Comparison of ENCODE assay signal across 8 cellular contexts in the genomic region with DNA sequence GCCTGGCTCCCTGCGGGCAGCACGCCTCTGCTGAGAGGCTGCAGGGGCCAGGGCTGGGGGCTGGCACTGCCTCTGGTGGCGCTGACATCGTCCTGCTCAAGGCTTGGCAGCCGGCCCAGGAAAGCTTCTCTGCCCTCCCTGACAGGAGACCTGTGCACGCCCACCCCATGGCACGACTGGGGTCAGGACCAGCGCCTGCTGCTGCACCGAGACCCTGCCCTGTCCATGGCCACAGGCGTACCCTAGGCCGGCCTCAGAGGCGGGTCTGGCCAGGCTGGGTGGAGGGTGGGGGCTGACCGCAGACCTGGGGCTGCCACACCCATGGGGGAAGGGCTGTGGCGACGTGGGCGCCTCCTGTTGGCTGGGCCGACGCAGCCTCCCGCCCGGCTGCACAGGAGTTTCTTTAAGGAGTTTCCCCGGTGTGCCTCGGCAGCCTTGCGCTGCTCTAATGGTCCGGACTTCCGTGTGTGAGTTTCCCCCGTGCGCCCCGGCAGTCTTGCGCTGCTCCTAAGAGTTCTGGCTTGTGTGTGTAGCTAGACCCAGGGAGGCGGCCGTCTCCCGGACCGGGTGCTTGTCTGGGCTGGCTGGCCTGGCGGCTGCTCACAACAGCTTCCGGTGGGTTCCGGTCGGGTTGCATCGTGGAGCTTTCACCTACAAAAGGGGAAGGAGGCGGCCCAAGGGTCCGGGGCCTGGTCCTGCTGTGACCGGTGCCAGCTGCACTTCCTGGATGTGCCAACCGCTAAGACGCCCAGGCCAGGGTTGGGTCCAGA. TPM values are rescaled to one million over a fixed set of nuclear protein-coding genes. Genes with fewer than 3 reads are reported as not detected.
A peak's percentile ranks its signal among the peaks of the same experiment; 100 is the strongest.
DNase-seq lines count a peak whose midpoint lies in the region; ATAC-seq and TF ChIP-seq lines count a peak whose summit lies in the region.

No MANE protein-coding gene starts in this region.

- H3K9me3 ChIP-seq in fibroblast of lung (ENCODE audit: control insufficient read depth, insufficient read depth, low read depth, low read length), result no peaks in the 10 kb centered on the region
- no peaks in the 10 kb centered on the region for H3K9me3 ChIP-seq in neural progenitor cell (ENCODE audit: low read depth)
- H3K9me3 ChIP-seq in testis, result no peaks in the 10 kb centered on the region

- H2AFZ ChIP-seq in fibroblast of lung (ENCODE audit: low read length), result no peak overlapping the region
- H2AFZ ChIP-seq in neural progenitor cell (replicated peaks), result no peak overlapping the region

- TF ChIP-seq POLR2A in GM15510 (IDR thresholded peaks at IDR 0.05; ENCODE audit: borderline replicate concordance, extremely low read depth, insufficient read length), result peak; percentile 89
- TF ChIP-seq POLR2A in testis (IDR thresholded peaks at IDR 0.05), result no peak

- H3K9ac ChIP-seq in fibroblast of lung (ENCODE audit: insufficient read depth, low read length) (peak overlapping the region; percentile 42), neural progenitor cell (no peak overlapping the region)

- H3K9me3 Mint-ChIP-seq in neural progenitor cell, result no peaks in the 10 kb centered on the region

- peaks cover 10% of the 10 kb centered on the region for H3K4me1 Mint-ChIP-seq in neural progenitor cell

- H3K79me2 ChIP-seq in fibroblast of lung (ENCODE audit: control insufficient read depth, insufficient read depth, low read length) (peaks cover 46% of the 10 kb centered on the region), neural progenitor cell (ENCODE audit: low read depth) (peaks cover 26% of the 10 kb centered on the region)

- peaks cover 13% of the 10 kb centered on the region for H3K4me1 ChIP-seq in fibroblast of lung (ENCODE audit: control insufficient read depth, extremely low read depth, insufficient read depth, low read length)
- H3K4me1 ChIP-seq in neural progenitor cell, result peaks cover 3% of the 10 kb centered on the region
- H3K4me1 ChIP-seq in testis, result peaks cover 35% of the 10 kb centered on the region

- H3K4me2 ChIP-seq in fibroblast of lung (ENCODE audit: extremely low read depth, insufficient read depth, low read length) (peak overlapping the region; percentile 20), neural progenitor cell (peak overlapping the region; percentile 66)

- 37 to 44% methylated on average over 28 to 39 of the region's 43 CpGs for WGBS in testis, 2 donors

- no peaks in the 10 kb centered on the region for H3K27me3 ChIP-seq in fibroblast of lung (ENCODE audit: control insufficient read depth, insufficient read depth, low read length)
- H3K27me3 ChIP-seq in neural progenitor cell, result peaks cover 1% of the 10 kb centered on the region
- no peaks in the 10 kb centered on the region for H3K27me3 ChIP-seq in testis

- H3K4me3 ChIP-seq in fibroblast of lung (replicated peaks in 1 of 4; ENCODE audit: control extremely low read depth in 1 of 4, insufficient read depth in 1 of 4, low read depth in 3 of 4, low read length in 4 of 4) (peak overlapping the region; percentile 2 to 55 (median 27)), neural progenitor cell (peak overlapping the region; percentile 25), testis (peak overlapping the region in 1 of 2 donors; percentile 34)

- peak overlapping the region; percentile 51 for H3K27ac ChIP-seq in fibroblast of lung (ENCODE audit: insufficient read depth, low read length)
- H3K27ac ChIP-seq in neural progenitor cell, result no peak overlapping the region
- peak overlapping the region; percentile 60 to 77 for H3K27ac ChIP-seq in testis

- H4K20me1 ChIP-seq in fibroblast of lung (ENCODE audit: control insufficient read depth, extremely low read depth, insufficient read depth, low read length), result no peaks in the 10 kb centered on the region
- H4K20me1 ChIP-seq in neural progenitor cell (ENCODE audit: low read depth), result peaks cover 58% of the 10 kb centered on the region

- intact Hi-C loops in testis (cut with DNase I; ENCODE audit: low total_unique reads), result no loop called here

- H3K36me3 Mint-ChIP-seq in neural progenitor cell, result peaks cover 5% of the 10 kb centered on the region

- no peaks in the 10 kb centered on the region for H3K27me3 Mint-ChIP-seq in neural progenitor cell (ENCODE audit: insufficient read depth, low read depth)

- no peak overlapping the region for H3K27ac Mint-ChIP-seq in neural progenitor cell

- ATAC-seq in HG02870 (IDR thresholded peaks at IDR 0.05; ENCODE audit: unreplicated experiment), result peak; percentile 34

- DNase-seq in NOMO-1 (lab: John Stamatoyannopoulos, UW; ENCODE audit: unreplicated experiment in 2 of 2) (peak; percentile 91), activated T-cell treated with anti-CD3 and anti-CD28 coated beads for 48 hours (ENCODE audit: low read depth) (peak; percentile 72), fibroblast of lung (ENCODE audit: low read depth in 2 of 2) (peak; percentile 55 to 61), neural progenitor cell (ENCODE audit: low spot score) (peak; percentile 68), testis (peak; percentile 75), NCI-H128 (lab: John Stamatoyannopoulos, UW; ENCODE audit: unreplicated experiment) (no peak)

- H3K4me3 Mint-ChIP-seq in neural progenitor cell, result no peak overlapping the region

- H3F3A ChIP-seq in neural progenitor cell (ENCODE audit: low read depth), result peaks cover 2% of the 10 kb centered on the region

- TF ChIP-seq CTCF in fibroblast of lung (conservative IDR thresholded peaks at IDR 0.05 in 1 of 2, IDR thresholded peaks at IDR 0.05 in 1 of 2; ENCODE audit: low read depth in 1 of 2, low read length in 2 of 2) (peak; percentile 35 to 42), neural progenitor cell (IDR thresholded peaks at IDR 0.05) (peak; percentile 44), testis (IDR thresholded peaks at IDR 0.05) (peak in 1 of 3 experiments; percentile 34)

- H3K36me3 ChIP-seq in fibroblast of lung (ENCODE audit: control insufficient read depth, insufficient read depth, low read length) (peaks cover 16% of the 10 kb centered on the region), neural progenitor cell (no peaks in the 10 kb centered on the region), testis (ENCODE audit: low read depth, missing control alignments) (no peaks in the 10 kb centered on the region)

RNA-seq across cellular contexts. Expression of gene TRABD, which starts 4.7 kb away (rescaled TPM):
- 15.2 and 17.2 TPM in 2 replicates for total RNA-seq in fibroblast of lung
- polyA plus RNA-seq in fibroblast of lung, result 11.8 and 17.6 TPM in 2 replicates
- polyA plus RNA-seq in fibroblast of lung (2012), result 15.6 and 27.9 TPM in 2 replicates
- polyA minus RNA-seq in fibroblast of lung (ENCODE audit: low replicate concordance), result 25.2 and 28.0 TPM in 2 replicates
- 15.4 and 37.4 TPM in 2 replicates for total RNA-seq in neural progenitor cell (ENCODE audit: low replicate concordance)
- 10 to 100 TPM; 38.7 to 45.3 TPM for total RNA-seq in testis
- polyA plus RNA-seq in testis (ENCODE audit: insufficient read depth, low read depth, low replicate concordance), result 23.7 TPM

RNA-seq across cellular contexts. Expression of gene SELENOO, which starts 10.4 kb away (rescaled TPM):
- 16.9 and 20.1 TPM in 2 replicates for total RNA-seq in fibroblast of lung
- polyA plus RNA-seq in fibroblast of lung, result 8.3 and 10.2 TPM in 2 replicates
- 12.8 and 16.6 TPM in 2 replicates for polyA plus RNA-seq in fibroblast of lung (2012)
- polyA minus RNA-seq in fibroblast of lung (ENCODE audit: low replicate concordance), result 6.7 and 12.0 TPM in 2 replicates
- 7.6 and 20.8 TPM in 2 replicates for total RNA-seq in neural progenitor cell (ENCODE audit: low replicate concordance)
- 10 to 100 TPM; 57.9 to 66.8 TPM for total RNA-seq in testis
- polyA plus RNA-seq in testis (ENCODE audit: insufficient read depth, low read depth, low replicate concordance), result 20.8 TPM

RNA-seq across cellular contexts. Expression of gene PANX2, which starts 19.8 kb away (rescaled TPM):
- under 0.01 and 0.17 TPM in 2 replicates for total RNA-seq in fibroblast of lung
- 0.44 and 0.45 TPM in 2 replicates for polyA plus RNA-seq in fibroblast of lung
- 0.75 and 0.96 TPM in 2 replicates for polyA plus RNA-seq in fibroblast of lung (2012)
- polyA minus RNA-seq in fibroblast of lung (ENCODE audit: low replicate concordance), result 0.16 TPM in 1 of 2 replicates, not detected in the other
- total RNA-seq in neural progenitor cell (ENCODE audit: low replicate concordance), result 0.88 and 1.9 TPM in 2 replicates
- total RNA-seq in testis, result 1 to 10 TPM; 5.3 to 6.3 TPM
- 2.0 TPM for polyA plus RNA-seq in testis (ENCODE audit: insufficient read depth, low read depth, low replicate concordance)

RNA-seq across cellular contexts. Expression of gene TUBGCP6, which starts 54.5 kb away (rescaled TPM):
- total RNA-seq in fibroblast of lung (19.0 and 23.8 TPM in 2 replicates), neural progenitor cell (ENCODE audit: low replicate concordance) (16.9 and 44.6 TPM in 2 replicates), testis (100 to 1,000 TPM; 136 to 143 TPM)
- polyA plus RNA-seq in fibroblast of lung (6.7 and 7.3 TPM in 2 replicates), testis (ENCODE audit: insufficient read depth, low read depth, low replicate concordance) (40.2 TPM)
- polyA plus RNA-seq in fibroblast of lung (2012), result 10.8 and 11.2 TPM in 2 replicates
- polyA minus RNA-seq in fibroblast of lung (ENCODE audit: low replicate concordance), result 17.3 and 18.7 TPM in 2 replicates
